In the genomic region with DNA sequence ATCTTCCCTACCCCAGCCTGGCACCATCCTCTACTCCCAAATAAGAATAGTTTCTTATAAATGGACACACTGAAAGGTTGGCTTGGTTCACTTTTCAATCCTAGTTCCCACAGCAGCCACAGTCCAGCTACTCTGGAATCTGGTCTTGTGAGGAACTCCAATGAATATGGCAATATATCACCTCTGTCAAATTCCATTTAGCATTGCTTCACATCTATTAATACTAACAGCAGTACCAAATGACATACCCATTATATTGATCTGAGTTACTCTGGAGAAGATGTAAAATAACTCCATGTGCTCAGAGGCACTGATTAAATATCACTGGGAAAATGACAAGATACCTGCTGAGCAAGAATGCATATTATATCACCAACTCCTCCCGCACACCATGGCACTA, we compare ENCODE assay signal across 14 cellular contexts.
"Had no signal": no experiment of that assay in that cellular context is flagged by ENCODE, and none has a peak within 500 bp of the region (broad histone marks: within the 10 kb centered on the region; RNA-seq: fewer than 3 reads in every experiment).

No MANE protein-coding gene starts in this region.

- DNase-seq: head of caudate nucleus; hippocampal formation; left colon; left lung; midbrain; mucosa of descending colon; naive thymus-derived CD8-positive, alpha-beta T cell; psoas muscle; right lobe of liver; small intestine; spleen; stimulated activated CD4-positive, alpha-beta T cell treated with anti-CD3 and anti-CD28 coated beads, Interleukin-4, amount 100 ng/mL, for 24 hours; stimulated activated naive CD4-positive, alpha-beta T cell; uterus had no signal
